ENCODE assay signal across 8 cellular contexts in the genomic region with DNA sequence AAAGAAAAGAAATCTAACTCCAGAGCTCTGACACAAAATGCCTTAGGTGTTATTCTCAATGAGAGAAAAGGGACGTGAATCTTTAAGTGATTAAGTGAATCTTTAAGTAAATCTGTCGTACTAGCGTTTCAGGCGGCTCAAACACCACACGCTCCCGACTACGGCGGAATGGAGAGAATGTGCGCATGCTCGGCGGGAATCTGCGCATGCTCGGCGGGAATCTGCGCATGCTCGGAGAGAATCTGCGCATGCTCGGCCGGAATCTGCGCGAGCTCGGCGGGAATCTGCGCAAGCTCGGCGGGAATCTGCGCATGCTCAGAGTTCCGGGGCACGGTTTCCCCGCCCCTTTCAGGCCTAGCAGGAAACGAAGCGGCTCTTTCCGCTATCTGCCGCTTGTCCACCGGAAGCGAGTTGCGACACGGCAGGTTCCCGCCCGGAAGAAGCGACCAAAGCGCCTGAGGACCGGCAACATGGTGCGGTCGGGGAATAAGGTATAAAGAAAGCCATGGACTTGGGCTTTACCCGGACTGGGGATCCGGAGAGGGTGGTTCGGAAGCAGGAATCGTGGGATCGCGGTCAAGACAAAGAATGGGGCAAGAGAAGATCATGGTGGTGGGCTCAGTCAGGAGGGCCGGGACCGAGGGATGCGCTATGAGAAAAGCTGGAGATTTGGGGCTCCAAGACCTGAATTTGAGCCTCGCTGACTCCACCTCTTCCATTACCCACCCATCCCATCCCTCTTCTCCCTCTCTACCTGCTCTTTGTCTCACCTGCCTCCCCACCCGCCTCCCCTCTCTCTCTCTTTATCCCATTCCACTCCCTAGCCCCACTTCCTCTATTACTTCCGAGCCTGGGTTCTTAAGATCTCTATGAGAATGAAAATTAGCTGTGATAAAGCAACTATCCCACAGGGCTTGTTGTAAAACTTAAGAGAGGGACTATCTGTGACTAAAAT. TPM values are rescaled to one million over a fixed set of nuclear protein-coding genes. Genes with fewer than 3 reads are reported as not detected.
DNase-seq lines count a peak whose midpoint lies in the region; TF ChIP-seq lines count a peak whose summit lies in the region.

Gene XRCC5, plus strand, starts transcription at position 382 of the 955 bp plus-strand sequence. Its CDS starts 89 bp downstream, at position 471.

- in situ Hi-C loops in SK-MEL-5 (cut with HindIII; ENCODE audit: low pct_unique_long_range_greater_than_20kb, low sequenced_read_pairs) = no loop called here

- H3K4me1 ChIP-seq in stomach = peaks cover 25 to 54% (median 45%) of the 10 kb centered on the region in 4 donors

- TF ChIP-seq EP300 in stomach (IDR thresholded peaks at IDR 0.05) = peak; percentile 36

- H3K4me3 Mint-ChIP-seq in neural crest cell = peak within 1 kb of the TSS; percentile 99

- DNase-seq in GDM1 (lab: John Stamatoyannopoulos, UW) = peak; percentile 96
- peak; percentile 88 for DNase-seq in HFF-Myc (ENCODE audit: extremely low read depth, low read depth)
- peak; percentile 98 for DNase-seq in NAMALWA (ENCODE audit: low spot score)
- peak; percentile 96 for DNase-seq in SK-MEL-5 (ENCODE audit: low read depth, low spot score)
- peak; percentile 95 to 99 (median 99) for DNase-seq in activated naive CD4-positive, alpha-beta T cell (lab: John Stamatoyannopoulos, UW)
- DNase-seq in foreskin fibroblast = peak; percentile 95 to 98
- DNase-seq in neural crest cell (ENCODE audit: low read depth, low spot score) = peak; percentile 97
- peak; percentile 99 for DNase-seq in stomach

- no peak for TF ChIP-seq POLR2A in stomach (IDR thresholded peaks at IDR 0.05)

- intact Hi-C loops in stomach (cut with DNase I; ENCODE audit: low total_unique reads) = no loop called here

- WGBS in stomach, 5 donors = 0 to 2% (median 0%) methylated on average over 55 to 57 of the region's 57 CpGs

- H3K27ac Mint-ChIP-seq in neural crest cell (ENCODE audit: unreplicated experiment) = peak within 1 kb of the TSS; percentile 99

- H3K4me3 ChIP-seq in HFF-Myc (replicated peaks; ENCODE audit: low read depth, low read length) (peak within 1 kb of the TSS; percentile 95), foreskin fibroblast (ENCODE audit: low read depth in 1 of 2, low read length in 2 of 2) (peak within 1 kb of the TSS; percentile 88 to 99), stomach (peak within 1 kb of the TSS; percentile 71 to 86 (median 80))

- H3K27me3 Mint-ChIP-seq in neural crest cell (ENCODE audit: low read depth) = peaks cover 4% of the 10 kb centered on the region

- H3K36me3 Mint-ChIP-seq in neural crest cell (ENCODE audit: low read depth) = peaks cover 14% of the 10 kb centered on the region

- H3K9me3 ChIP-seq in stomach = no peaks in the 10 kb centered on the region

- peaks cover 4 to 38% (median 34%) of the 10 kb centered on the region in 4 donors for H3K36me3 ChIP-seq in stomach

- TF ChIP-seq CTCF in HFF-Myc (IDR thresholded peaks at IDR 0.05; ENCODE audit: low read depth, low read length, missing control alignments) = no peak
- no peak for TF ChIP-seq CTCF in foreskin fibroblast (IDR thresholded peaks at IDR 0.05; ENCODE audit: low read depth, low read length)
- TF ChIP-seq CTCF in neural crest cell (conservative IDR thresholded peaks at IDR 0.05) = no peak
- peak in 1 of 7 experiments; percentile 25 for TF ChIP-seq CTCF in stomach (IDR thresholded peaks at IDR 0.05)

- peaks cover 79% of the 10 kb centered on the region for H3K4me1 Mint-ChIP-seq in neural crest cell

- H3K27me3 ChIP-seq in stomach = peaks cover 0 to 4% (median 0%) of the 10 kb centered on the region in 3 donors

- peak within 1 kb of the TSS; percentile 58 to 96 (median 93) for H3K27ac ChIP-seq in stomach

- H3K9me3 Mint-ChIP-seq in neural crest cell = no peaks in the 10 kb centered on the region

RNA-seq across cellular contexts. Expression of gene XRCC5, which starts in this region (rescaled TPM):
- total RNA-seq in SK-MEL-5 (2014; rRNA removed; shearing (Covaris generic)) = 337 and 381 TPM in 2 replicates
- polyA plus RNA-seq in SK-MEL-5 (2015; cell fraction: cytosol; rRNA removed) = 199 and 237 TPM in 2 replicates
- polyA plus RNA-seq in SK-MEL-5 (2015; cell fraction: nucleus; rRNA removed) = 135 and 153 TPM in 2 replicates
- total RNA-seq in neural crest cell (508 and 524 TPM in 2 replicates), stomach (100 to 1,000 TPM in 3 of 5 donors, 10 to 100 TPM in 2; 80.4 to 302 (median 172) TPM)
- polyA plus RNA-seq in stomach = 100 to 1,000 TPM in 1 of 3 donors, 10 to 100 TPM in 2; 70.2 to 101 (median 75.1) TPM

Comparison
In these comparisons a context has a peak if more than half of its experiments do, and no peak if none do; other contexts are left out.
1. Peak in every context shown above with its lines: DNase-seq, H3K4me3 ChIP-seq and H3K27ac ChIP-seq.